In the genomic region with DNA sequence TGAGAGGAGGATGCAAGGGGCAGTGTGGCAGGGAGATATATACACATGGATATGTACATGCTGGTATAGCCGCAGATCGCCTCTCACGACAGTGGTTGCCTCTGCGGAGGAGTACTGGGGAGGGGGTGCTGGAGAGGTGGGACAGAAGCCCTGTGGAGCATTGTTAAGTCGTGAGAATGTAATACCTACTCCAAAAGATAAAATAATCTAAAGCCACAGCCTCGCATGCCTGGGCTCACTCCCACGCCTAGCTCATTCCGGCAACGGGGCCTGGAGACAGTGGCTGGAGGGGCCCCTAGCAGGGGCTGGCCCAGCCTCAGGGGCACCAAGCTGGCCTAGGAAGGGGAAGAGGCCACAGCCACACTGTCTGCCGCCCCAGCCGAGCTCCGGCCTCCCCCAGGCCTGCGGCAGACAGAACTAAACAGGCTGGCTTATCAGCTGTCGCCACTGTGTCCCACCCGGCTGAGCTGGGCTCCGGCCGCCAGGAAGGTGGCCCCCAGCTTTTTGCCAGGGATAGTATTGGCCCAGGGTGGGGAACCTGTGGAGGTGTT, we compare ENCODE assay signal across 19 cellular contexts.
A peak's percentile ranks its signal among the peaks of the same experiment; 100 is the strongest.
DNase-seq lines count a peak whose midpoint lies in the region; ATAC-seq and TF ChIP-seq lines count a peak whose summit lies in the region.
"Had no signal": no experiment of that assay in that cellular context is flagged by ENCODE, and none has a peak within 500 bp of the region (broad histone marks: within the 10 kb centered on the region; RNA-seq: fewer than 3 reads in every experiment).

No MANE protein-coding gene starts in this region.

- H3K4me1 ChIP-seq in BE2C (peaks cover 47% of the 10 kb centered on the region), liver (ENCODE audit: control insufficient read depth in 4 of 4, insufficient read depth in 4 of 4, low read length in 3 of 4) (no peaks in the 10 kb centered on the region)
- H3K4me1 ChIP-seq: A549 had no signal

- peaks cover 4% of the 10 kb centered on the region for H3K27me3 Mint-ChIP-seq in dendritic cell treated with granulocyte-macrophage colony-stimulating factor and Interleukin-4, amounts not matched to agents 40 ng/mL and 50 ng/mL, for 4 days
- peaks cover 2% of the 10 kb centered on the region for H3K27me3 Mint-ChIP-seq in glutamatergic neuron (ENCODE audit: unreplicated experiment)
- H3K27me3 Mint-ChIP-seq: activated B cell treated with CpG ODN at 0.5 μM for 24 hours had no signal

- no peaks in the 10 kb centered on the region for H3K36me3 Mint-ChIP-seq in dendritic cell treated with granulocyte-macrophage colony-stimulating factor and Interleukin-4, amounts not matched to agents 40 ng/mL and 50 ng/mL, for 4 days (ENCODE audit: low read depth)
- H3K36me3 Mint-ChIP-seq in glutamatergic neuron (ENCODE audit: unreplicated experiment), result no peaks in the 10 kb centered on the region
- H3K36me3 Mint-ChIP-seq: activated CD8-positive, alpha-beta memory T cell treated with anti-CD3 and anti-CD28 coated beads, Interleukin-2, amount 10 ng/mL, durations not matched to agents 7 days and 5 days; CD4-positive, alpha-beta memory T cell; immature natural killer cell had no signal

- TF ChIP-seq RAD21 in liver (IDR thresholded peaks at IDR 0.05), result no peak

- H3K4me1 Mint-ChIP-seq in dendritic cell treated with granulocyte-macrophage colony-stimulating factor and Interleukin-4, amounts not matched to agents 40 ng/mL and 50 ng/mL, for 4 days (ENCODE audit: low read depth), result peaks cover 35% of the 10 kb centered on the region
- peaks cover 3% of the 10 kb centered on the region for H3K4me1 Mint-ChIP-seq in glutamatergic neuron (ENCODE audit: low read depth, unreplicated experiment)
- H3K4me1 Mint-ChIP-seq: activated B cell treated with CpG ODN at 0.5 μM for 24 hours; activated CD8-positive, alpha-beta memory T cell treated with anti-CD3 and anti-CD28 coated beads, Interleukin-2, amount 10 ng/mL, durations not matched to agents 7 days and 5 days; CD4-positive, alpha-beta memory T cell; immature natural killer cell had no signal

- H3K4me3 ChIP-seq in BE2C (ENCODE audit: low read depth, low read length) (peak overlapping the region; percentile 14; the same call in 1 of the 2 replicates), liver (ENCODE audit: low read depth in 1 of 3, low read length in 3 of 3) (no peak overlapping the region)
- H3K4me3 ChIP-seq: A549, SK-N-MC had no signal

- no peak overlapping the region for H3K4me3 Mint-ChIP-seq in dendritic cell treated with granulocyte-macrophage colony-stimulating factor and Interleukin-4, amounts not matched to agents 40 ng/mL and 50 ng/mL, for 4 days
- no peak overlapping the region for H3K4me3 Mint-ChIP-seq in glutamatergic neuron (ENCODE audit: unreplicated experiment)
- H3K4me3 Mint-ChIP-seq: activated B cell treated with CpG ODN at 0.5 μM for 24 hours; activated CD8-positive, alpha-beta memory T cell treated with anti-CD3 and anti-CD28 coated beads, Interleukin-2, amount 10 ng/mL, durations not matched to agents 7 days and 5 days; CD4-positive, alpha-beta memory T cell; immature natural killer cell had no signal

- no peak for ATAC-seq in GM18858 (IDR thresholded peaks at IDR 0.05; ENCODE audit: unreplicated experiment)
- ATAC-seq: A549; activated CD8-positive, alpha-beta memory T cell treated with anti-CD3 and anti-CD28 coated beads, Interleukin-2, amount 10 ng/mL, durations not matched to agents 7 days and 5 days had no signal

- H3K9me3 ChIP-seq in BE2C, result no peaks in the 10 kb centered on the region
- H3K9me3 ChIP-seq in liver (ENCODE audit: control insufficient read depth in 4 of 4, low read length in 3 of 4), result no peaks in the 10 kb centered on the region
- H3K9me3 ChIP-seq: A549 had no signal

- DNase-seq in BE2C (peak; percentile 86), NCI-H226 (peak; percentile 55), T1000 (lab: John Stamatoyannopoulos, UW) (no peak), iPS-NIHi11 (ENCODE audit: low spot score) (no peak), glutamatergic neuron (no peak)
- DNase-seq: activated B cell treated with CpG ODN at 0.5 μM for 24 hours; activated CD8-positive, alpha-beta memory T cell treated with anti-CD3 and anti-CD28 coated beads, Interleukin-2, amount 10 ng/mL, durations not matched to agents 7 days and 5 days; activated naive CD4-positive, alpha-beta T cell treated with Interleukin-2 at 50 U/mL for 16 hours; CD4-positive, alpha-beta memory T cell; immature natural killer cell; NCI-H146; NCI-H345; stimulated activated CD4-positive, alpha-beta T cell treated with anti-CD3 and anti-CD28 coated beads, Interleukin-15, amount 100 ng/mL, for 24 hours had no signal

- H3K36me3 ChIP-seq in BE2C, result no peaks in the 10 kb centered on the region
- no peaks in the 10 kb centered on the region for H3K36me3 ChIP-seq in liver (ENCODE audit: control insufficient read depth in 4 of 4, insufficient read depth in 3 of 4, low read depth in 1 of 4, low read length in 3 of 4)

- no peak for TF ChIP-seq CTCF in BE2C (IDR thresholded peaks at IDR 0.05; ENCODE audit: low read depth, low read length)
- TF ChIP-seq CTCF in liver (IDR thresholded peaks at IDR 0.05; ENCODE audit: low read depth, low read length, missing input control), result no peak
- no peak for TF ChIP-seq CTCF in glutamatergic neuron (IDR thresholded peaks at IDR 0.05; ENCODE audit: partially characterized antibody, unreplicated experiment)

- intact Hi-C loops in dendritic cell treated with granulocyte-macrophage colony-stimulating factor and Interleukin-4, amounts not matched to agents 40 ng/mL and 50 ng/mL, for 4 days (cut with micrococcal nuclease), result no loop called here

- H3K27ac ChIP-seq in liver (ENCODE audit: low read depth in 1 of 2, low read length in 2 of 2), result no peak overlapping the region
- H3K27ac ChIP-seq: SK-N-MC had no signal

- no peaks in the 10 kb centered on the region for H3K9me3 Mint-ChIP-seq in dendritic cell treated with granulocyte-macrophage colony-stimulating factor and Interleukin-4, amounts not matched to agents 40 ng/mL and 50 ng/mL, for 4 days
- no peaks in the 10 kb centered on the region for H3K9me3 Mint-ChIP-seq in glutamatergic neuron (ENCODE audit: unreplicated experiment)
- H3K9me3 Mint-ChIP-seq: activated B cell treated with CpG ODN at 0.5 μM for 24 hours, immature natural killer cell had no signal

- no peaks in the 10 kb centered on the region for H3K27me3 ChIP-seq in BE2C
- no peaks in the 10 kb centered on the region for H3K27me3 ChIP-seq in liver (ENCODE audit: control insufficient read depth in 4 of 4, insufficient read depth in 4 of 4, low read length in 3 of 4)

- no peak overlapping the region for H3K9ac ChIP-seq in liver (ENCODE audit: low read depth in 1 of 2, low read length in 2 of 2)

- WGBS in liver, result 79% methylated on average over 17 of the region's 17 CpGs

- H3K27ac Mint-ChIP-seq in dendritic cell treated with granulocyte-macrophage colony-stimulating factor and Interleukin-4, amounts not matched to agents 40 ng/mL and 50 ng/mL, for 4 days, result peak overlapping the region; percentile 14
- H3K27ac Mint-ChIP-seq in glutamatergic neuron (ENCODE audit: unreplicated experiment), result no peak overlapping the region
- H3K27ac Mint-ChIP-seq: activated B cell treated with CpG ODN at 0.5 μM for 24 hours; activated CD8-positive, alpha-beta memory T cell treated with anti-CD3 and anti-CD28 coated beads, Interleukin-2, amount 10 ng/mL, durations not matched to agents 7 days and 5 days; CD4-positive, alpha-beta memory T cell; immature natural killer cell; progenitor cell of endocrine pancreas had no signal

TF ChIP-seq in liver, 16 proteins besides CTCF, POLR2A, EP300 and RAD21:
- TF ChIP-seq NR2F2 (IDR thresholded peaks at IDR 0.05) (peak; percentile 42), EGR1 (IDR thresholded peaks at IDR 0.05; ENCODE audit: low read depth in 2 of 2) (no peak)

Comparison
In these comparisons a context has a peak if more than half of its experiments do, and no peak if none do; other contexts are left out.
1. DNase-seq: peak in BE2C (single experiment) and NCI-H226 (single experiment); none in T1000 (single experiment), iPS-NIHi11 (single experiment) and glutamatergic neuron (single experiment).